ENCODE assay signal across 9 cellular contexts in the genomic region with DNA sequence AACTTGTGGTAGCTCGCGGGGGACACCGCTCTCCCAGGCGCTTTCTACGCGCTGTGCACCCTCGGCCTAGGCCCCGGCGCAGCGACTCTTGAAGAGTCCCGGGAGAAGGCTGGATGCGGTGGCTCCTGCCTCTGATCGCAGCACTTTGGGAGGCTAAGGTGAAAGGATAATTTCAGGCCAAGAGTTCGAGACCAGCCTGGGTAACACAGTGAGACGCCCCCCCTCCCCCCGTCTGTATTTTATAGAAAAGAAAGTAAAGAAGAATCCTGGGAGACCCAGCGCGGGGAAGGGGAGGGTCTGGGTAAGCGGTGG. TPM values are rescaled to one million over a fixed set of nuclear protein-coding genes. Genes with fewer than 3 reads are reported as not detected.
DNase-seq lines count a peak whose midpoint lies in the region; ATAC-seq, FAIRE-seq and TF ChIP-seq lines count a peak whose summit lies in the region.
"Had no signal": no experiment of that assay in that cellular context is flagged by ENCODE, and none has a peak within 500 bp of the region (broad histone marks: within the 10 kb centered on the region; RNA-seq: fewer than 3 reads in every experiment).

No MANE protein-coding gene starts in this region.

- no peaks in the 10 kb centered on the region; the same call in 1 of the 2 replicates for H3F3A ChIP-seq in MM.1S (ENCODE audit: insufficient read depth, low read length)

- H3K36me3 Mint-ChIP-seq in naive thymus-derived CD8-positive, alpha-beta T cell = no peaks in the 10 kb centered on the region

- H4K20me1 ChIP-seq in MM.1S (ENCODE audit: insufficient read depth, low read length) = no peaks in the 10 kb centered on the region

- peak overlapping the region; percentile 97 for H3K4me2 ChIP-seq in MM.1S (ENCODE audit: low read depth, low read length)

- ATAC-seq in naive thymus-derived CD8-positive, alpha-beta T cell = no peak
- ATAC-seq in GM18502 (IDR thresholded peaks at IDR 0.05; ENCODE audit: poor library complexity, unreplicated experiment) (no peak), GM21825 (IDR thresholded peaks at IDR 0.05; ENCODE audit: unreplicated experiment) (no peak), HG02610 (IDR thresholded peaks at IDR 0.05; ENCODE audit: unreplicated experiment) (no peak)

- H3K79me2 ChIP-seq in MM.1S (ENCODE audit: low read length) = no peaks in the 10 kb centered on the region

- H3K9me2 ChIP-seq in MM.1S (replicated peaks; ENCODE audit: insufficient read depth, low read length) = no peaks in the 10 kb centered on the region

- H3K9me3 Mint-ChIP-seq in naive thymus-derived CD8-positive, alpha-beta T cell = no peaks in the 10 kb centered on the region

- H3K9me3 ChIP-seq in AG04450 (ENCODE audit: control insufficient read depth, insufficient read depth, low read length) (no peaks in the 10 kb centered on the region; the same call in 1 of the 2 replicates), MM.1S (replicated peaks; ENCODE audit: insufficient read depth, low read length) (no peaks in the 10 kb centered on the region), duodenal mucosa (ENCODE audit: control insufficient read depth in 1 of 2, low read length in 2 of 2) (no peaks in the 10 kb centered on the region)

- H3K4me1 ChIP-seq in MM.1S (ENCODE audit: low read length) = peaks cover 5% of the 10 kb centered on the region
- H3K4me1 ChIP-seq in duodenal mucosa (ENCODE audit: control insufficient read depth in 1 of 2, insufficient read depth in 2 of 2, low read length in 2 of 2) = peaks cover 10 to 12% of the 10 kb centered on the region in 2 donors

- POLR2A ChIA-PET in AG04450 (lab: Yijun Ruan, JAX) = no interaction called here
- POLR2A ChIA-PET in naive thymus-derived CD8-positive, alpha-beta T cell (lab: Charles Lee) = interaction anchor here (0.6 to 0.7 kb wide), 2 partner anchors 14 to 847 kb away, joined by 3 read pairs; no protein-coding TSS in a partner anchor

- H3K27ac Mint-ChIP-seq in naive thymus-derived CD8-positive, alpha-beta T cell = peak overlapping the region in 5 of 10 donors; percentile 60 to 86 (median 70)

- no peak for DNase-seq in AG04450 (ENCODE audit: low read depth, low spot score)
- DNase-seq in MM.1S = no peak
- DNase-seq in naive thymus-derived CD8-positive, alpha-beta T cell = no peak
- DNase-seq in urothelium cell line (ENCODE audit: low spot score) = no peak
- DNase-seq: MV-4-11 had no signal

- H2AFZ ChIP-seq in MM.1S (ENCODE audit: low read length) = peak overlapping the region; percentile 60

- no peak overlapping the region for H3K27ac ChIP-seq in AG04450 (ENCODE audit: low read depth, low read length)
- no peak overlapping the region for H3K27ac ChIP-seq in MM.1S (ENCODE audit: low read length)
- H3K27ac ChIP-seq in duodenal mucosa (ENCODE audit: low read depth, low read length) = no peak overlapping the region

- H3K4me3 ChIP-seq in AG04450 (ENCODE audit: low read depth, low read length) (peak overlapping the region; percentile 48), MM.1S (ENCODE audit: low read length) (peak overlapping the region; percentile 67), duodenal mucosa (ENCODE audit: low read depth in 1 of 2, low read length in 2 of 2) (peak overlapping the region; percentile 74 to 79)

- peaks cover 46% of the 10 kb centered on the region for H3K27me3 ChIP-seq in AG04450 (ENCODE audit: control insufficient read depth, insufficient read depth, low read length)
- H3K27me3 ChIP-seq in MM.1S (replicated peaks; ENCODE audit: insufficient read depth, low read length) = no peaks in the 10 kb centered on the region
- no peaks in the 10 kb centered on the region for H3K27me3 ChIP-seq in duodenal mucosa (ENCODE audit: control insufficient read depth in 1 of 2, insufficient read depth in 2 of 2, low read length in 2 of 2)

- peak overlapping the region; percentile 71 to 90 (median 78) for H3K4me3 Mint-ChIP-seq in naive thymus-derived CD8-positive, alpha-beta T cell

- TF ChIP-seq CTCF in AG04450 (IDR thresholded peaks at IDR 0.05; ENCODE audit: low read depth, low read length) (no peak), MM.1S (IDR thresholded peaks at IDR 0.05; ENCODE audit: low read length) (no peak)

- H3K36me3 ChIP-seq in MM.1S (replicated peaks; ENCODE audit: insufficient read depth, low read length) (no peaks in the 10 kb centered on the region), duodenal mucosa (ENCODE audit: control insufficient read depth in 1 of 2, insufficient read depth in 2 of 2, low read length in 2 of 2) (no peaks in the 10 kb centered on the region)

- FAIRE-seq in urothelium cell line (lab: Jason Lieb, UNC) = no peak

- CTCF ChIA-PET in AG04450 (lab: Charles Lee) = no interaction called here

- H3K4me1 Mint-ChIP-seq in naive thymus-derived CD8-positive, alpha-beta T cell = peaks cover 14 to 42% (median 32%) of the 10 kb centered on the region in 4 donors

- peaks cover 0 to 12% (median 0%) of the 10 kb centered on the region in 5 donors for H3K27me3 Mint-ChIP-seq in naive thymus-derived CD8-positive, alpha-beta T cell

- peak overlapping the region; percentile 24; the same call in 1 of the 2 replicates for H3K9ac ChIP-seq in MM.1S (ENCODE audit: low read length)
- H3K9ac ChIP-seq in duodenal mucosa (ENCODE audit: low read depth in 1 of 2, low read length in 2 of 2) = peak overlapping the region in 1 of 2 donors; percentile 71

RNA-seq across cellular contexts. Expression of gene PLLP, which starts 0.4 kb away (rescaled TPM):
- 0.06 and 0.10 TPM in 2 replicates for polyA plus RNA-seq in AG04450 (2011; rRNA removed)
- polyA minus RNA-seq in AG04450 (2011; rRNA and poly(A)+ RNA removed) = not detected in 2 replicates
- total RNA-seq in naive thymus-derived CD8-positive, alpha-beta T cell = 1 to 10 TPM; 3.5 to 4.2 TPM
- polyA plus RNA-seq in naive thymus-derived CD8-positive, alpha-beta T cell = 1 to 10 TPM; 4.9 to 8.8 (median 6.3) TPM

RNA-seq across cellular contexts. Expression of gene ARL2BP, which starts 39.8 kb away (rescaled TPM):
- 84.7 and 107 TPM in 2 replicates for polyA plus RNA-seq in AG04450 (2011; rRNA removed)
- 41.9 and 52.2 TPM in 2 replicates for polyA minus RNA-seq in AG04450 (2011; rRNA and poly(A)+ RNA removed)
- 10 to 100 TPM; 58.0 to 61.3 TPM for total RNA-seq in naive thymus-derived CD8-positive, alpha-beta T cell
- 100 to 1,000 TPM; 148 to 154 (median 153) TPM for polyA plus RNA-seq in naive thymus-derived CD8-positive, alpha-beta T cell
